ENCODE assay signal across 1 cellular context in the genomic region with DNA sequence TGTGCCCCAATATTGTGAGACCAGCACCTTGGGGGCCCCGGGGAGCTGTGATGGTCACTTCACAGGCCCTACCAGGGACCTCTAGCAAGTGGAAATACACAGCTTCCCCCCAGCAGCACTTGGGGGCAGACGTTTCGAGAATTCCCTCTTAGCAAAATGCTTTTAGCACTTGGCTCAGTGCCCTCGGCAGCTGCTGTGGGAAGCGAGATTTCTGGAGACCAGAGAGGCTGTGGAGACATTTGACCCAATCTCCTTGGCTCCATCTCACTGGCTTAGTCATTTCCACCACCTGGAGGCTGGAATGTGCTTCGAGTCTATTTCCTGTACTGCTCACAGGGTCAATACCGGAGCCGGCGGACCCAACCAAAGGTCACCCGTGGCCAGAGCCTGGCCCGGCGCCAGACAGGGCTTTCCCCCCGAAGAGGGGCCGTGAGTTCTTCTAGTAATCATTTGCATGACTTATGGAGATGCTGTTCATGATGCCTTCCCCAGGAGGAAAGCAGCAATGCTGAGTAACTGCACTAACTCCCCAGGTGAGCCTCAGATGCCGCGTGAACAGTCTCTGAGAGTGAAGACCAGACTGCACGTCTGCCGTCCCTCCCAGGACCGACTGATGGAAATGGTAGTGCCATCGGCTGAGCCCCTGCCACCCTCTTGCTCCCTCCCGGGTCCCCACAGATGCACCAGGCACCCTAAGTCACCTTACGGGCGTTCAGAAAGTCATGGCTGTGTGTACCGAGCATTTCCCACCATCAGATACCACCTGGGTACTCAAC.
A peak's percentile ranks its signal among the peaks of the same experiment; 100 is the strongest.
TF ChIP-seq lines count a peak whose summit lies in the region.

No MANE protein-coding gene starts in this region.

TF ChIP-seq in K562, 482 proteins besides CTCF, POLR2A, EP300 and RAD21 (continued from another document):
- peak; percentile 85; the same call in 1 of the 2 replicates for TF ChIP-seq ESRRA (IDR thresholded peaks at IDR 0.05; ENCODE audit: borderline replicate concordance, low read depth)
- no peak for TF ChIP-seq ZNF316 (IDR thresholded peaks at IDR 0.05)
- no peak for TF ChIP-seq CHD2 (IDR thresholded peaks at IDR 0.05; ENCODE audit: low read depth, low read length)
- 0 out of 2 replicates have a peak, but pooled peaks have one; percentile 28 for TF ChIP-seq L3MBTL2 (IDR thresholded peaks at IDR 0.05)
- no peak for TF ChIP-seq U2AF2 (optimal IDR thresholded peaks at IDR 0.05; ENCODE audit: low read depth, low read length)
- peak; percentile 51 for TF ChIP-seq ZFP36 (IDR thresholded peaks at IDR 0.05; ENCODE audit: low read depth, low read length, partially characterized antibody)
